8 cellular contexts compared by ENCODE assay signal in the genomic region with DNA sequence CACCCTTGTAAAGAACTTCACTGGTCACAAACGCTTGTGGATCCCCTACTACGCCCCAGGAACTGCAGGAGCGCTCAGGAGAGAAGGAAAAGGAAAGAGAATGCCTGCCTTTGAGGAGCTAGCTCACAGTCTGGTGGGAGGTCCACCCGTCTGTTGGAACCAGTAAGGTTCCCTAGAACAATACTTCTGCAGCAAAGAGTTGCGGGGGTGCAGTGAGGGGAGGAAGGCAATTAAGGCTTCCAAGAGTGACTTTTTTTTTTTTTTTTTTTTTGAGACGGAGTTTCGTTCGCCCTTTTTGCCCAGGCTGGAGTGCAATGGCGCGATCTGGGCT. TPM values are rescaled to one million over a fixed set of nuclear protein-coding genes. Genes with fewer than 3 reads are reported as not detected.
DNase-seq lines count a peak whose midpoint lies in the region; ATAC-seq lines count a peak whose summit lies in the region.

No MANE protein-coding gene starts in this region.

- H3K4me3 Mint-ChIP-seq in T-helper 1 cell treated with Interleukin-12 subunit alpha and Interleukin-12 subunit beta and Interleukin-4 antibody, amounts not matched to agents 30 μg/mL and 1 μg/mL, for 36 hours = peak overlapping the region; percentile 84
- peak overlapping the region; percentile 80 for H3K4me3 Mint-ChIP-seq in activated T-helper 17 cell treated with anti-CD3 and anti-CD28 coated beads, Interleukin-2, amount 50 U/mL, for 72 hours
- H3K4me3 Mint-ChIP-seq in stimulated activated naive B cell treated with anti-CD40 and anti-IgM and Interleukin-4, amounts not matched to agents 10 μg/mL and 1 μg/mL and 100 μg/mL, for 72 hours = peak overlapping the region; percentile 87 to 89

- DNase-seq in T-helper 1 cell (no peak), GM19240 (ENCODE audit: insufficient read length, low spot score) (no peak), cerebellar cortex (ENCODE audit: low spot score) (no peak)
- DNase-seq in stimulated activated naive B cell treated with anti-CD40 and anti-IgM and Interleukin-4, amounts not matched to agents 10 μg/mL and 1 μg/mL and 100 μg/mL, for 72 hours = no peak

- peaks cover 2% of the 10 kb centered on the region for H3K36me3 Mint-ChIP-seq in T-helper 1 cell treated with Interleukin-12 subunit alpha and Interleukin-12 subunit beta and Interleukin-4 antibody, amounts not matched to agents 30 μg/mL and 1 μg/mL, for 36 hours (ENCODE audit: low read depth)
- no peaks in the 10 kb centered on the region for H3K36me3 Mint-ChIP-seq in activated T-helper 17 cell treated with anti-CD3 and anti-CD28 coated beads, Interleukin-2, amount 50 U/mL, for 72 hours (ENCODE audit: low read depth)
- H3K36me3 Mint-ChIP-seq in stimulated activated naive B cell treated with anti-CD40 and anti-IgM and Interleukin-4, amounts not matched to agents 10 μg/mL and 1 μg/mL and 100 μg/mL, for 72 hours = peaks cover 3 to 8% of the 10 kb centered on the region in 2 donors

- no peaks in the 10 kb centered on the region for H3K27me3 Mint-ChIP-seq in T-helper 1 cell treated with Interleukin-12 subunit alpha and Interleukin-12 subunit beta and Interleukin-4 antibody, amounts not matched to agents 30 μg/mL and 1 μg/mL, for 36 hours (ENCODE audit: low read depth)
- H3K27me3 Mint-ChIP-seq in activated T-helper 17 cell treated with anti-CD3 and anti-CD28 coated beads, Interleukin-2, amount 50 U/mL, for 72 hours = no peaks in the 10 kb centered on the region
- peaks cover 0 to 35% of the 10 kb centered on the region in 2 donors for H3K27me3 Mint-ChIP-seq in stimulated activated naive B cell treated with anti-CD40 and anti-IgM and Interleukin-4, amounts not matched to agents 10 μg/mL and 1 μg/mL and 100 μg/mL, for 72 hours

- no peaks in the 10 kb centered on the region for H3K9me3 Mint-ChIP-seq in T-helper 1 cell treated with Interleukin-12 subunit alpha and Interleukin-12 subunit beta and Interleukin-4 antibody, amounts not matched to agents 30 μg/mL and 1 μg/mL, for 36 hours
- H3K9me3 Mint-ChIP-seq in activated T-helper 17 cell treated with anti-CD3 and anti-CD28 coated beads, Interleukin-2, amount 50 U/mL, for 72 hours = no peaks in the 10 kb centered on the region
- no peaks in the 10 kb centered on the region for H3K9me3 Mint-ChIP-seq in stimulated activated naive B cell treated with anti-CD40 and anti-IgM and Interleukin-4, amounts not matched to agents 10 μg/mL and 1 μg/mL and 100 μg/mL, for 72 hours

- peak overlapping the region; percentile 63 for H3K27ac Mint-ChIP-seq in T-helper 1 cell treated with Interleukin-12 subunit alpha and Interleukin-12 subunit beta and Interleukin-4 antibody, amounts not matched to agents 30 μg/mL and 1 μg/mL, for 36 hours
- H3K27ac Mint-ChIP-seq in activated T-helper 17 cell treated with anti-CD3 and anti-CD28 coated beads, Interleukin-2, amount 50 U/mL, for 72 hours = peak overlapping the region; percentile 65
- peak overlapping the region; percentile 91 for H3K27ac Mint-ChIP-seq in stimulated activated naive B cell treated with anti-CD40 and anti-IgM and Interleukin-4, amounts not matched to agents 10 μg/mL and 1 μg/mL and 100 μg/mL, for 72 hours

- H3K4me3 ChIP-seq in iPS-11a (ENCODE audit: low read depth, low read length) = peak overlapping the region; percentile 63

- H3K4me1 Mint-ChIP-seq in T-helper 1 cell treated with Interleukin-12 subunit alpha and Interleukin-12 subunit beta and Interleukin-4 antibody, amounts not matched to agents 30 μg/mL and 1 μg/mL, for 36 hours (ENCODE audit: low read depth) = peaks cover 8% of the 10 kb centered on the region
- no peaks in the 10 kb centered on the region for H3K4me1 Mint-ChIP-seq in activated T-helper 17 cell treated with anti-CD3 and anti-CD28 coated beads, Interleukin-2, amount 50 U/mL, for 72 hours
- peaks cover 14 to 18% of the 10 kb centered on the region in 2 donors for H3K4me1 Mint-ChIP-seq in stimulated activated naive B cell treated with anti-CD40 and anti-IgM and Interleukin-4, amounts not matched to agents 10 μg/mL and 1 μg/mL and 100 μg/mL, for 72 hours

- ATAC-seq in HG02973 (IDR thresholded peaks at IDR 0.05; ENCODE audit: unreplicated experiment) = peak; percentile 11
- peak; percentile 59 for ATAC-seq in activated T-helper 17 cell treated with anti-CD3 and anti-CD28 coated beads, Interleukin-2, amount 50 U/mL, for 72 hours (replicated peaks)
- ATAC-seq in stimulated activated naive B cell treated with anti-CD40 and anti-IgM and Interleukin-4, amounts not matched to agents 10 μg/mL and 1 μg/mL and 100 μg/mL, for 72 hours (replicated peaks) = peak; percentile 22 to 48

RNA-seq across cellular contexts. Expression of a gene that starts 0.3 kb away (rescaled TPM):
- 1 to 10 TPM; 2.0 to 3.3 TPM for total RNA-seq in activated T-helper 17 cell treated with anti-CD3 and anti-CD28 coated beads, Interleukin-2, amount 50 U/mL, for 72 hours

RNA-seq across cellular contexts. Expression of a gene that starts 6.6 kb away (rescaled TPM):
- total RNA-seq in activated T-helper 17 cell treated with anti-CD3 and anti-CD28 coated beads, Interleukin-2, amount 50 U/mL, for 72 hours = 10 to 100 TPM; 14.7 to 17.3 TPM
